1 cellular context compared by ENCODE assay signal in genomic region chr16:1019234-1019933, GRCh38.
TF ChIP-seq lines count a peak whose summit lies in the region.

No MANE protein-coding gene starts in this region.

TF ChIP-seq in HEK293, 187 proteins besides CTCF, POLR2A, EP300 and RAD21 (continued from another document):
- TF ChIP-seq ZEB2 (tag by site-specific recombination; IDR thresholded peaks at IDR 0.05) (peak; percentile 87), FEZF1 (tag by site-specific recombination; IDR thresholded peaks at IDR 0.05) (no peak), ZNF274 (IDR thresholded peaks at IDR 0.05; ENCODE audit: low read length) (no peak), ZNF274 (tag by site-specific recombination; IDR thresholded peaks at IDR 0.05; ENCODE audit: borderline replicate concordance) (no peak), ZIC2 (tag by site-specific recombination; IDR thresholded peaks at IDR 0.05) (peak; percentile 55), ZNF221 (tag by site-specific recombination; IDR thresholded peaks at IDR 0.05; ENCODE audit: borderline replicate concordance) (no peak), KLF8 (tag by site-specific recombination; IDR thresholded peaks at IDR 0.05) (no peak), KLF17 (tag by site-specific recombination; IDR thresholded peaks at IDR 0.05) (peak; percentile 96), ZNF777 (tag by site-specific recombination; IDR thresholded peaks at IDR 0.05; ENCODE audit: borderline replicate concordance) (no peak), ZNF157 (tag by site-specific recombination; IDR thresholded peaks at IDR 0.05) (no peak), ZNF670 (tag by site-specific recombination; IDR thresholded peaks at IDR 0.05; ENCODE audit: low read depth) (no peak), ZFHX2 (tag by site-specific recombination; conservative IDR thresholded peaks at IDR 0.05) (peak; percentile 30; the same call in 1 of the 2 replicates), MZF1 (tag by site-specific recombination; IDR thresholded peaks at IDR 0.05; ENCODE audit: borderline replicate concordance) (no peak), ZNF354C (tag by site-specific recombination; IDR thresholded peaks at IDR 0.05; ENCODE audit: borderline replicate concordance, low read depth) (no peak), ZNF121 (tag by site-specific recombination; IDR thresholded peaks at IDR 0.05) (no peak), PRDM10 (tag by site-specific recombination; IDR thresholded peaks at IDR 0.05) (no peak)
